Comparison of ENCODE assay signal across 8 cellular contexts in the genomic region with DNA sequence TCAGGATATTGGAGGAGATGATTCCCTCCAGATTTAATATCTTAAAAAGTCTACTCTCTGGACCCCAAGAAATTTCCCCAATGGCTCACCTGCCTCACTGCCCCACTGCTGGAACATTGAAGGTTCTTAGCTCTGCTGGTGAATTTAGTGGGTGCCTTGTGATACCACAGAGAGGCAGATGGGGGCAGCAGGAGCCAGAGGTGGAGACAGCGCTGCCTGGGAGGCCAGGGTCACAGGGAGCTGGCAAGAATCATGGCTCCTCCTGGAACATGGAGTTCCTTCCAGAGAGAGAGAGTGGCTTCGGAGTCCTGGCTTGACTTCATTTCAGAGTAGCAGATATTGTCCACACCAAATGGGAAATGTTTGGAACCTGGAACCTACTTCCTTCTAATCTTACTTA.
A peak's percentile ranks its signal among the peaks of the same experiment; 100 is the strongest.
DNase-seq lines count a peak whose midpoint lies in the region; ATAC-seq, FAIRE-seq and TF ChIP-seq lines count a peak whose summit lies in the region.

No MANE protein-coding gene starts in this region.

- no peak overlapping the region for H3K27ac ChIP-seq in mammary epithelial cell (ENCODE audit: insufficient read depth, low read depth, low read length)
- no peak overlapping the region for H3K27ac ChIP-seq in mesendoderm (ENCODE audit: low read depth, low read length)

- no peaks in the 10 kb centered on the region for H3K79me1 ChIP-seq in mesendoderm (ENCODE audit: low read length)

- H2BK5ac ChIP-seq in mesendoderm (ENCODE audit: low read length) = no peak overlapping the region

- H3K4me2 ChIP-seq in mammary epithelial cell (ENCODE audit: insufficient read depth, low read depth, low read length) (no peak overlapping the region), mesendoderm (ENCODE audit: low read length) (no peak overlapping the region)

- H4K8ac ChIP-seq in mesendoderm (ENCODE audit: low read depth, low read length) = no peak overlapping the region

- no peaks in the 10 kb centered on the region for H3K36me3 ChIP-seq in mammary epithelial cell (ENCODE audit: insufficient read depth, low read length)
- H3K36me3 ChIP-seq in mesendoderm (ENCODE audit: control insufficient read depth, insufficient read depth, low read length) = no peaks in the 10 kb centered on the region

- H2AFZ ChIP-seq in mammary epithelial cell (ENCODE audit: low read depth, low read length) = no peak overlapping the region

- FAIRE-seq in urothelium cell line (lab: Jason Lieb, UNC) = no peak

- H4K20me1 ChIP-seq in mammary epithelial cell (ENCODE audit: insufficient read depth, low read length) = no peaks in the 10 kb centered on the region

- intact Hi-C loops in mammary epithelial cell (cut with micrococcal nuclease) = loop anchor here (1.0 to 10.0 kb wide), 6 partner anchors 101 to 544 kb away; no protein-coding TSS in a partner anchor

- no peak for TF ChIP-seq POLR2A in GM18505 (IDR thresholded peaks at IDR 0.05; ENCODE audit: borderline replicate concordance, extremely low read depth, insufficient read depth, insufficient read length)

- 95% methylated on average over 2 of the region's 2 CpGs for WGBS in mammary epithelial cell (ENCODE audit: low coverage, missing lambda C conversion rate)
- WGBS in mesendoderm (ENCODE audit: extremely low coverage, insufficient coverage, low lambda C conversion rate) = no CpG with 5 or more reads among the region's 2 CpGs

- DNase-seq in Ammon's horn (ENCODE audit: low spot score) (peak; percentile 19), mammary epithelial cell (peak; percentile 26), mesendoderm (peak; percentile 68), urothelium cell line (ENCODE audit: low spot score) (peak; percentile 28)

- H3K56ac ChIP-seq in mesendoderm (ENCODE audit: low read length) = no peak overlapping the region

- in situ Hi-C loops in mammary epithelial cell (cut with MboI; ENCODE audit: low sequenced_read_pairs in 2 of 2) = no loop called here

- dilution Hi-C loops in mammary epithelial cell (cut with HindIII; ENCODE audit: low sequenced_read_pairs) = no loop called here

- H3K9ac ChIP-seq in mammary epithelial cell (ENCODE audit: insufficient read depth, low read length) = no peak overlapping the region
- H3K9ac ChIP-seq in mesendoderm (ENCODE audit: low read length) = no peak overlapping the region

- CTCF ChIA-PET in mammary epithelial cell (lab: Charles Lee; ENCODE audit: low non-redundant PET) = interaction anchor here (0.5 to 1.1 kb wide), 5 partner anchors 27 to 544 kb away, joined by 3 to 12 read pairs (median 4); no protein-coding TSS in a partner anchor

- H3K79me2 ChIP-seq in mammary epithelial cell (ENCODE audit: insufficient read depth, low read length) = no peaks in the 10 kb centered on the region
- H3K79me2 ChIP-seq in mesendoderm (ENCODE audit: control insufficient read depth, insufficient read depth, low read length) = no peaks in the 10 kb centered on the region

- H3K4me3 ChIP-seq in mammary epithelial cell (replicated peaks in 1 of 3; ENCODE audit: insufficient read depth in 1 of 3, low read depth in 2 of 3, low read length in 3 of 3) (no peak overlapping the region), mesendoderm (ENCODE audit: low read length) (no peak overlapping the region)

- no TSS peak for BruUV-seq in mammary epithelial cell (replicated peaks; lab: Mats Ljungman, UMichigan)

- no peak overlapping the region for H4K5ac ChIP-seq in mesendoderm (ENCODE audit: low read length)

- TF ChIP-seq CTCF in mammary epithelial cell (conservative IDR thresholded peaks at IDR 0.05 in 1 of 2, IDR thresholded peaks at IDR 0.05 in 1 of 2; ENCODE audit: extremely low read depth in 1 of 2, insufficient read depth in 1 of 2, low read depth in 1 of 2, low read length in 2 of 2) = peak; percentile 59 to 78

- no peak overlapping the region for H2BK120ac ChIP-seq in mesendoderm (ENCODE audit: low read depth, low read length)

- ATAC-seq in GM18502 (IDR thresholded peaks at IDR 0.05; ENCODE audit: poor library complexity, unreplicated experiment) (peak; percentile 91), HG03066 (IDR thresholded peaks at IDR 0.05; ENCODE audit: low read depth, unreplicated experiment) (peak; percentile 87), SK-N-SH treated with all-trans-retinoic acid at 6 μM for 48 hours (peak; percentile 67), GM18505 (IDR thresholded peaks at IDR 0.05; ENCODE audit: unreplicated experiment) (no peak)

- H3K18ac ChIP-seq in mesendoderm (ENCODE audit: low read length) = no peak overlapping the region

- no peak overlapping the region for H2AK5ac ChIP-seq in mesendoderm (ENCODE audit: low read length)

- H2BK15ac ChIP-seq in mesendoderm (replicated peaks; ENCODE audit: low read depth) = no peak overlapping the region

- H3K23ac ChIP-seq in mesendoderm (ENCODE audit: low read length) = no peak overlapping the region

- H3K9me3 ChIP-seq in mammary epithelial cell (replicated peaks; ENCODE audit: insufficient read depth, low read length) = no peaks in the 10 kb centered on the region

- no peak overlapping the region for H3K4ac ChIP-seq in mesendoderm (ENCODE audit: low read depth, low read length)

- H3K27me3 ChIP-seq in mammary epithelial cell (ENCODE audit: insufficient read depth, low read length) = no peaks in the 10 kb centered on the region
- H3K27me3 ChIP-seq in mesendoderm (ENCODE audit: insufficient read depth, low read length, poor library complexity) = no peaks in the 10 kb centered on the region

- H3K4me1 ChIP-seq in mammary epithelial cell (ENCODE audit: insufficient read depth, low read length) (peaks cover 15% of the 10 kb centered on the region), mesendoderm (ENCODE audit: control insufficient read depth, low read depth, low read length) (no peaks in the 10 kb centered on the region)

TF ChIP-seq in SK-N-SH treated with all-trans-retinoic acid at 6 μM for 48 hours, 23 proteins besides CTCF, POLR2A, EP300 and RAD21:
- TF ChIP-seq BACH2 (CRISPR knock-in tag; IDR thresholded peaks at IDR 0.05; ENCODE audit: borderline replicate concordance) (no peak), ZFP30 (CRISPR knock-in tag; IDR thresholded peaks at IDR 0.05) (no peak), ZNF70 (CRISPR knock-in tag; IDR thresholded peaks at IDR 0.05) (no peak), CSDC2 (CRISPR knock-in tag; IDR thresholded peaks at IDR 0.05) (no peak), TCF4 (CRISPR knock-in tag; IDR thresholded peaks at IDR 0.05; ENCODE audit: borderline replicate concordance) (no peak)
TF ChIP-seq in SK-N-SH treated with all-trans-retinoic acid at 6 μM for 48 hours: peak in this region for 0.
